1 cellular context compared by ENCODE assay signal in the genomic region with DNA sequence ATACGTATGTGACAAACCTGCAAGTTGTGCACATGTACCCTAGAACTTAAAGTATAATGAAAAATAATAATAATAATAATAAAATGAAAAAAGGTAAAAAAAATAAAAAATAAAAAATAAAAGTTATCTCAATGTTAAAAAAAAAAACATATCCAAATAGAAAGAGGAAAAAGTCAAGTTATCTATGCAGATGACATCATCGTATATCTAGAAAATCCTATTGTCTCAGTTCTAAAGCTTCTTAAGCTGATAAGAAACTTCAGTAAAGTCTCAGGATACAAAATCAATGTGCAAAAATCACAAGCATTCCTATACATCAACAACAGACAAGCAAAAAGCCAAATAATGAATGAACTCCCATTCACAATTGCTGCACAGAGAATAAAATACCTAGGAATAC.
TF ChIP-seq lines count a peak whose summit lies in the region.

No MANE protein-coding gene starts in this region.

TF ChIP-seq in WTC11, 78 proteins besides CTCF, POLR2A, EP300 and RAD21:
- TF ChIP-seq AFF4 (CRISPR knock-in tag; IDR thresholded peaks at IDR 0.05; ENCODE audit: borderline replicate concordance) (no peak), HMGA2 (CRISPR knock-in tag; IDR thresholded peaks at IDR 0.05) (peak; percentile 32; the same call in 1 of the 2 replicates), SMAD3 (CRISPR knock-in tag; IDR thresholded peaks at IDR 0.05; ENCODE audit: borderline replicate concordance) (no peak), FOXP4 (CRISPR knock-in tag; IDR thresholded peaks at IDR 0.05) (no peak), GABPB1 (CRISPR knock-in tag; IDR thresholded peaks at IDR 0.05) (no peak), NR2C2 (CRISPR knock-in tag; IDR thresholded peaks at IDR 0.05) (no peak), ZNF532 (CRISPR knock-in tag; IDR thresholded peaks at IDR 0.05; ENCODE audit: borderline replicate concordance) (no peak), ATF1 (CRISPR knock-in tag; IDR thresholded peaks at IDR 0.05) (no peak)
